8 cellular contexts compared by ENCODE assay signal in the genomic region with DNA sequence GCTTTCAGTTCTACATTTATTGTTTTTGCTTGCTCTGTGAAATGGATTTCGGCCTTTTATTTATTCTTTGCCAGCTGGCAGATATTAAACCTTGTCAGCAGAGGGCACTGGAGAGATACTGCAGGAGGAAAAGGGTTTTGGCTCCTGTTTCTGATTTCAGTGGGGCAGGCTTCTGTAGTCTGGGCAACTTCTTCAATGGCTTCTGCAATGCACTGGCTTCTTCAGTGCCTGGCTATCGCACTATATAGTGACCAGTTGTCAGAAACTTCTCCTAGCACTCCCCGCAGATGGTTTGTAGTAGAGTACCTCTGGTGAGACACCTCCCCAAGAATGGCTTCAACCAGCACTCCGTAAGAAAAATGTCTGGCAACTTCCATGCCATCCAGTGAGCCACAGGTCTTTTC. TPM values are rescaled to one million over a fixed set of nuclear protein-coding genes. Genes with fewer than 3 reads are reported as not detected.
DNase-seq lines count a peak whose midpoint lies in the region; ATAC-seq and TF ChIP-seq lines count a peak whose summit lies in the region.

No MANE protein-coding gene starts in this region.

- H3K4me1 ChIP-seq in Caco-2, result 0 out of 2 replicates have a peak, but pooled peaks cover 7% of the 10 kb centered on the region
- H3K4me1 ChIP-seq in fibroblast of lung (ENCODE audit: control insufficient read depth, extremely low read depth, insufficient read depth, low read length), result peaks cover 3% of the 10 kb centered on the region

- no peak overlapping the region for H3K9ac ChIP-seq in fibroblast of lung (ENCODE audit: insufficient read depth, low read length)

- TF ChIP-seq CTCF in Caco-2 (IDR thresholded peaks at IDR 0.05; ENCODE audit: insufficient read depth in 1 of 2, low read depth in 1 of 2, low read length in 1 of 2, severe bottlenecking in 1 of 2, unreplicated experiment in 1 of 2), result peak; percentile 49 to 56
- peak; percentile 76 to 88 for TF ChIP-seq CTCF in fibroblast of lung (conservative IDR thresholded peaks at IDR 0.05 in 1 of 2, IDR thresholded peaks at IDR 0.05 in 1 of 2; ENCODE audit: low read depth in 1 of 2, low read length in 2 of 2)
- TF ChIP-seq CTCF in osteocyte (IDR thresholded peaks at IDR 0.05), result peak; percentile 77

- no peaks in the 10 kb centered on the region for H3K27me3 ChIP-seq in Caco-2 (replicated peaks; ENCODE audit: control insufficient read depth, insufficient read depth, low read length)
- no peaks in the 10 kb centered on the region for H3K27me3 ChIP-seq in fibroblast of lung (ENCODE audit: control insufficient read depth, insufficient read depth, low read length)

- ATAC-seq in GM19397 (IDR thresholded peaks at IDR 0.05; ENCODE audit: unreplicated experiment), result no peak
- ATAC-seq in GM21360 (IDR thresholded peaks at IDR 0.05; ENCODE audit: unreplicated experiment), result no peak

- H3K36me3 ChIP-seq in Caco-2 (ENCODE audit: control insufficient read depth, insufficient read depth, low read length) (no peaks in the 10 kb centered on the region), fibroblast of lung (ENCODE audit: control insufficient read depth, insufficient read depth, low read length) (no peaks in the 10 kb centered on the region)

- no peaks in the 10 kb centered on the region for H4K20me1 ChIP-seq in fibroblast of lung (ENCODE audit: control insufficient read depth, extremely low read depth, insufficient read depth, low read length)

- no peaks in the 10 kb centered on the region for H3K9me3 ChIP-seq in Caco-2
- H3K9me3 ChIP-seq in fibroblast of lung (ENCODE audit: control insufficient read depth, insufficient read depth, low read depth, low read length), result no peaks in the 10 kb centered on the region

- H3K4me2 ChIP-seq in fibroblast of lung (ENCODE audit: extremely low read depth, insufficient read depth, low read length), result no peak overlapping the region

- POLR2A ChIA-PET in Caco-2 (lab: Charles Lee), result no interaction called here

- BruUV-seq in Caco-2 (replicated peaks; lab: Mats Ljungman, UMichigan), result no TSS peak

- H3K27ac ChIP-seq in fibroblast of lung (ENCODE audit: insufficient read depth, low read length), result no peak overlapping the region

- H3K27me3 Mint-ChIP-seq in Caco-2 (ENCODE audit: insufficient read depth, unreplicated experiment) (no peaks in the 10 kb centered on the region), osteocyte (ENCODE audit: unreplicated experiment) (no peaks in the 10 kb centered on the region)

- no peak overlapping the region for H3K27ac Mint-ChIP-seq in Caco-2 (ENCODE audit: unreplicated experiment)
- peak overlapping the region; percentile 52 for H3K27ac Mint-ChIP-seq in osteocyte (ENCODE audit: unreplicated experiment)

- H3K9me3 Mint-ChIP-seq in Caco-2 (ENCODE audit: unreplicated experiment) (no peaks in the 10 kb centered on the region), osteocyte (ENCODE audit: unreplicated experiment) (no peaks in the 10 kb centered on the region)

- DNase-seq in Caco-2 (peak; percentile 44 to 54), HPDE6-E6E7 (ENCODE audit: extremely low spot score) (peak; percentile 75), NCI-H82 (lab: John Stamatoyannopoulos, UW) (peak; percentile 68), fibroblast of lung (ENCODE audit: low read depth in 2 of 2) (peak; percentile 59 to 81), osteocyte (ENCODE audit: extremely low spot score, unreplicated experiment) (peak; percentile 80)
- peak; percentile 37 for DNase-seq in activated CD8-positive, alpha-beta memory T cell treated with anti-CD3 and anti-CD28 coated beads, Interleukin-2, amount 50 U/mL, for 4 hours

- H3K36me3 Mint-ChIP-seq in Caco-2 (ENCODE audit: insufficient read depth, unreplicated experiment) (peaks cover 19% of the 10 kb centered on the region), osteocyte (ENCODE audit: unreplicated experiment) (peaks cover 3% of the 10 kb centered on the region)

- H3K4me1 Mint-ChIP-seq in Caco-2 (ENCODE audit: low read depth, unreplicated experiment), result peaks cover 2% of the 10 kb centered on the region
- H3K4me1 Mint-ChIP-seq in osteocyte (ENCODE audit: unreplicated experiment), result peaks cover 18% of the 10 kb centered on the region

- H3K4me3 ChIP-seq in Caco-2 (ENCODE audit: low read depth, low read length) (no peak overlapping the region), fibroblast of lung (replicated peaks in 1 of 4; ENCODE audit: control extremely low read depth in 1 of 4, insufficient read depth in 1 of 4, low read depth in 3 of 4, low read length in 4 of 4) (no peak overlapping the region)

- H2AFZ ChIP-seq in fibroblast of lung (ENCODE audit: low read length), result no peak overlapping the region

- CTCF ChIA-PET in Caco-2 (lab: Charles Lee), result interaction anchor here (0.8 to 1.0 kb wide), 2 partner anchors 8 to 47 kb away, joined by 3 read pairs; partner anchors contain the start of gene SPINK4

- intact Hi-C loops in Caco-2 (cut with micrococcal nuclease; ENCODE audit: unreplicated experiment), result loop anchor here (1.0 kb wide), 1 partner anchor 58 kb away; no protein-coding TSS in a partner anchor

- peaks cover 12% of the 10 kb centered on the region for H3K79me2 ChIP-seq in fibroblast of lung (ENCODE audit: control insufficient read depth, insufficient read depth, low read length)

- no peak overlapping the region for H3K4me3 Mint-ChIP-seq in Caco-2 (ENCODE audit: unreplicated experiment)
- no peak overlapping the region for H3K4me3 Mint-ChIP-seq in osteocyte (ENCODE audit: unreplicated experiment)

RNA-seq across cellular contexts. Expression of gene NFX1, which starts 3.2 kb away (rescaled TPM):
- total RNA-seq in Caco-2 (2022), result 32.6 TPM in 2 replicates
- 21.3 and 30.2 TPM in 2 replicates for total RNA-seq in fibroblast of lung
- polyA plus RNA-seq in fibroblast of lung, result 39.5 and 41.6 TPM in 2 replicates
- polyA plus RNA-seq in fibroblast of lung (2012), result 24.8 and 26.8 TPM in 2 replicates
- polyA minus RNA-seq in fibroblast of lung (ENCODE audit: low replicate concordance), result 121 and 139 TPM in 2 replicates
- 36.1 and 39.9 TPM in 2 replicates for total RNA-seq in osteocyte

RNA-seq across cellular contexts. Expression of gene CHMP5, which starts 22.2 kb away (rescaled TPM):
- total RNA-seq in Caco-2 (2022) (52.5 and 58.3 TPM in 2 replicates), fibroblast of lung (124 and 130 TPM in 2 replicates), osteocyte (63.7 and 64.4 TPM in 2 replicates)
- polyA plus RNA-seq in fibroblast of lung, result 99.9 and 108 TPM in 2 replicates
- 67.7 and 72.8 TPM in 2 replicates for polyA plus RNA-seq in fibroblast of lung (2012)
- 0.20 and 6.0 TPM in 2 replicates for polyA minus RNA-seq in fibroblast of lung (ENCODE audit: low replicate concordance)

RNA-seq across cellular contexts. Expression of gene BAG1, which starts 22.6 kb away (rescaled TPM):
- total RNA-seq in Caco-2 (2022) (51.2 and 62.1 TPM in 2 replicates), fibroblast of lung (19.2 and 19.8 TPM in 2 replicates), osteocyte (64.5 and 73.9 TPM in 2 replicates)
- polyA plus RNA-seq in fibroblast of lung, result 30.4 and 36.4 TPM in 2 replicates
- polyA plus RNA-seq in fibroblast of lung (2012), result 33.1 and 40.8 TPM in 2 replicates
- polyA minus RNA-seq in fibroblast of lung (ENCODE audit: low replicate concordance), result 1.7 and 5.7 TPM in 2 replicates

RNA-seq across cellular contexts. Expression of gene SPINK4, which starts 47.1 kb away (rescaled TPM):
- total RNA-seq in Caco-2 (2022) (0.97 and 2.1 TPM in 2 replicates), fibroblast of lung (not detected in 2 replicates), osteocyte (not detected in 2 replicates)
- polyA plus RNA-seq in fibroblast of lung, result not detected in 2 replicates
- polyA plus RNA-seq in fibroblast of lung (2012), result not detected in 2 replicates
- not detected in 2 replicates for polyA minus RNA-seq in fibroblast of lung (ENCODE audit: low replicate concordance)
